ENCODE assay signal across 8 cellular contexts in genomic region chr19:12365094-12365371, GRCh38. TPM values are rescaled to one million over a fixed set of nuclear protein-coding genes. Genes with fewer than 3 reads are reported as not detected.
A peak's percentile ranks its signal among the peaks of the same experiment; 100 is the strongest.
DNase-seq lines count a peak whose midpoint lies in the region; ATAC-seq, FAIRE-seq and TF ChIP-seq lines count a peak whose summit lies in the region.

No MANE protein-coding gene starts in this region.

- peaks cover 1% of the 10 kb centered on the region for H3K27me3 Mint-ChIP-seq in activated CD4-positive, alpha-beta T cell treated with anti-CD3 and anti-CD28 coated beads, Interleukin-2, amount 10 ng/mL, durations not matched to agents 24 days and 14 days

- peak; percentile 58 for ATAC-seq in HepG2
- no peak for ATAC-seq in thoracic aorta (ENCODE audit: insufficient number of reproducible peaks, low FRiP score, low read depth)
- no peak for ATAC-seq in GM18867 (IDR thresholded peaks at IDR 0.05; ENCODE audit: unreplicated experiment)
- ATAC-seq in HG03342 (IDR thresholded peaks at IDR 0.05; ENCODE audit: unreplicated experiment) = no peak

- peaks cover 22% of the 10 kb centered on the region for H3K9me3 Mint-ChIP-seq in activated CD4-positive, alpha-beta T cell treated with anti-CD3 and anti-CD28 coated beads, Interleukin-2, amount 10 ng/mL, durations not matched to agents 24 days and 14 days

- H2AFZ ChIP-seq in HepG2 (ENCODE audit: low read length) = no peak overlapping the region

- H3K27me3 ChIP-seq in HepG2 (ENCODE audit: control insufficient read depth in 1 of 2, insufficient read depth in 2 of 2, low read length in 2 of 2) (no peaks in the 10 kb centered on the region), thoracic aorta (replicated peaks; ENCODE audit: insufficient read depth) (no peaks in the 10 kb centered on the region)

- TF ChIP-seq CTCF in HepG2 (CRISPR knock-in tag; IDR thresholded peaks at IDR 0.05) (no peak), thoracic aorta (IDR thresholded peaks at IDR 0.05) (no peak)

- TF ChIP-seq RAD21 in HepG2 (CRISPR knock-in tag; IDR thresholded peaks at IDR 0.05) = no peak

- H3K36me3 ChIP-seq in HepG2 (replicated peaks in 1 of 2; ENCODE audit: control insufficient read depth in 1 of 2, insufficient read depth in 2 of 2, low read length in 2 of 2) (no peaks in the 10 kb centered on the region), thoracic aorta (no peaks in the 10 kb centered on the region)

- H3K79me2 ChIP-seq in HepG2 (ENCODE audit: insufficient read depth, low read length) = no peaks in the 10 kb centered on the region

- CTCF ChIA-PET in HepG2 (lab: Yijun Ruan, JAX; ENCODE audit: low intra/inter-chr PET ratio, low total read pairs) = interaction anchor here (1.7 kb wide), 1 partner anchor 163 kb away, joined by 11 read pairs; no protein-coding TSS in a partner anchor

- H3K27ac ChIP-seq in HepG2 (ENCODE audit: extremely low read length, insufficient read depth, low read length) (peak overlapping the region; percentile 81), thoracic aorta (peak overlapping the region; percentile 83 to 88)

- H3K9ac ChIP-seq in HepG2 (ENCODE audit: insufficient read depth, low read depth, low read length) = peak overlapping the region; percentile 86

- WGBS in HepG2 (ENCODE audit: low lambda C conversion rate) = 0% methylated on average over 11 of the region's 19 CpGs

- POLR2A ChIA-PET in HepG2 (lab: Yijun Ruan, JAX) = interaction anchor here (0.6 to 4.2 kb wide), 21 partner anchors 9 to 598 kb away, joined by 3 to 79 read pairs (median 4); partner anchors contain the start of genes ZNF136, ZNF44, ZNF441 and ZNF443

- H3K4me3 ChIP-seq in HepG2 (replicated peaks in 1 of 3; ENCODE audit: insufficient read depth in 1 of 3, low read depth in 2 of 3, low read length in 3 of 3) = peak overlapping the region; percentile 75 to 90 (median 89)
- H3K4me3 ChIP-seq in thoracic aorta = peak overlapping the region; percentile 91

- H4K20me1 ChIP-seq in HepG2 (ENCODE audit: insufficient read depth, low read length) = no peaks in the 10 kb centered on the region

- intact Hi-C loops in activated CD4-positive, alpha-beta T cell treated with anti-CD3 and anti-CD28 coated beads, Interleukin-2, amount 10 ng/mL, durations not matched to agents 24 days and 14 days (cut with micrococcal nuclease) = loop anchor here (1.0 kb wide), 1 partner anchor 32 kb away; the partner anchor contains the start of gene ZNF563
- intact Hi-C loops in HepG2 (cut with micrococcal nuclease; ENCODE audit: unreplicated experiment) = loop anchor here (1.0 to 5.0 kb wide), 4 partner anchors 34 to 163 kb away; no protein-coding TSS in a partner anchor

- no TSS peak for BruUV-seq in HepG2 (replicated peaks; lab: Mats Ljungman, UMichigan)

- no peak for TF ChIP-seq POLR2A in HepG2 (IDR thresholded peaks at IDR 0.05; ENCODE audit: insufficient read depth in 1 of 2, low read depth in 2 of 2, low read length in 2 of 2)

- no peak overlapping the region for H3K27ac Mint-ChIP-seq in activated CD4-positive, alpha-beta T cell treated with anti-CD3 and anti-CD28 coated beads, Interleukin-2, amount 10 ng/mL, durations not matched to agents 24 days and 14 days

- DNase-seq in activated CD4-positive, alpha-beta T cell treated with anti-CD3 and anti-CD28 coated beads, Interleukin-2, amount 10 ng/mL, durations not matched to agents 24 days and 14 days = no peak
- DNase-seq in activated CD4-positive, alpha-beta T cell treated with anti-CD3 and anti-CD28 coated beads, Interleukin-2, amount 50 U/mL, for 4 hours = no peak
- DNase-seq in NCI-H1092 (lab: John Stamatoyannopoulos, UW) (peak; percentile 6), cerebellar cortex (ENCODE audit: low spot score) (peak; percentile 42), HepG2 (ENCODE audit: low spot score) (no peak), thoracic aorta (ENCODE audit: low spot score) (no peak)

- H3K9me3 ChIP-seq in HepG2 (ENCODE audit: low read length) (no peaks in the 10 kb centered on the region), thoracic aorta (no peaks in the 10 kb centered on the region)

- peak overlapping the region; percentile 93 for H3K4me3 Mint-ChIP-seq in activated CD4-positive, alpha-beta T cell treated with anti-CD3 and anti-CD28 coated beads, Interleukin-2, amount 10 ng/mL, durations not matched to agents 24 days and 14 days

- peaks cover 5% of the 10 kb centered on the region for H3K36me3 Mint-ChIP-seq in activated CD4-positive, alpha-beta T cell treated with anti-CD3 and anti-CD28 coated beads, Interleukin-2, amount 10 ng/mL, durations not matched to agents 24 days and 14 days (ENCODE audit: low read depth)

- in situ Hi-C loops in HepG2 (cut with HindIII; ENCODE audit: extremely low pct_ligation_motif_present, low pct_unique_long_range_greater_than_20kb) = loop anchor here (10.0 kb wide), 1 partner anchor 70 kb away; the partner anchor contains the start of gene ZNF44

- peaks cover 24% of the 10 kb centered on the region for H3K4me1 ChIP-seq in HepG2 (ENCODE audit: insufficient read depth, low read length)
- H3K4me1 ChIP-seq in thoracic aorta (ENCODE audit: control insufficient read depth in 1 of 2, low read depth in 2 of 2) = peaks cover 3 to 20% of the 10 kb centered on the region in 2 donors

- H3K4me1 Mint-ChIP-seq in activated CD4-positive, alpha-beta T cell treated with anti-CD3 and anti-CD28 coated beads, Interleukin-2, amount 10 ng/mL, durations not matched to agents 24 days and 14 days = peaks cover 14% of the 10 kb centered on the region

- no peak for FAIRE-seq in HepG2 (lab: Jason Lieb, UNC)

- no peak for TF ChIP-seq EP300 in HepG2 (IDR thresholded peaks at IDR 0.05; ENCODE audit: low read depth in 2 of 2, low read length in 2 of 2)
- TF ChIP-seq EP300 in HepG2 (CRISPR knock-in tag; IDR thresholded peaks at IDR 0.05; ENCODE audit: borderline replicate concordance) = no peak

- peak overlapping the region; percentile 94 for H3K4me2 ChIP-seq in HepG2 (ENCODE audit: low read depth, low read length)

RNA-seq across cellular contexts. Expression of gene ZNF442, which starts 0.5 kb away (rescaled TPM):
- total RNA-seq in activated CD4-positive, alpha-beta T cell treated with anti-CD3 and anti-CD28 coated beads, Interleukin-2, amount 10 ng/mL, durations not matched to agents 24 days and 14 days = 0.56 and 1.2 TPM in 2 replicates
- total RNA-seq in HepG2 (2016; rRNA removed; fragmentation: Illumina TruSeq; extraction: Trizol) (6.0 and 8.6 TPM in 2 replicates), thoracic aorta (10 to 100 TPM in 1 of 2 donors, under 1 TPM in 1; 0.81 to 11.1 TPM)
- total RNA-seq in HepG2 (2016; cell fraction: cytosol; rRNA removed; fragmentation: Illumina TruSeq; extraction: Trizol; ENCODE audit: low read depth) = 3.2 and 3.9 TPM in 2 replicates
- total RNA-seq in HepG2 (2016; cell fraction: insoluble cytoplasmic fraction; rRNA removed; fragmentation: Illumina TruSeq; extraction: Trizol) = 6.0 and 8.5 TPM in 2 replicates
- total RNA-seq in HepG2 (2016; cell fraction: membrane; rRNA removed; fragmentation: Illumina TruSeq; extraction: Trizol) = 4.6 and 5.1 TPM in 2 replicates
- 3.7 and 5.1 TPM in 2 replicates for total RNA-seq in HepG2 (2016; cell fraction: nucleus; rRNA removed; fragmentation: Illumina TruSeq; extraction: Trizol)
- 0.57 and 1.0 TPM in 2 replicates for polyA plus RNA-seq in HepG2 (2011; rRNA removed)
- polyA plus RNA-seq in HepG2 (2011; cell fraction: cytosol; rRNA removed) = 0.21 and 0.63 TPM in 2 replicates
- 0.73 and 0.82 TPM in 2 replicates for polyA plus RNA-seq in HepG2 (2011; cell fraction: nucleus; rRNA removed)
- 0.76 and 0.89 TPM in 2 replicates for polyA plus RNA-seq in HepG2 (2012)
- 0.09 and 0.19 TPM in 2 replicates for polyA plus RNA-seq in HepG2 (2016; cell fraction: cytosol; fragmentation: Illumina TruSeq; extraction: Trizol; ENCODE audit: low read depth)
- polyA plus RNA-seq in HepG2 (2016; cell fraction: insoluble cytoplasmic fraction; fragmentation: Illumina TruSeq; extraction: Trizol; ENCODE audit: low read depth) = 3.2 and 3.4 TPM in 2 replicates
- 0.40 and 0.74 TPM in 2 replicates for polyA plus RNA-seq in HepG2 (2016; cell fraction: membrane; fragmentation: Illumina TruSeq; extraction: Trizol; ENCODE audit: low read depth)
- 3.1 and 5.2 TPM in 2 replicates for polyA plus RNA-seq in HepG2 (2016; cell fraction: nucleus; fragmentation: Illumina TruSeq; extraction: Trizol; ENCODE audit: insufficient read depth, low read depth)
- polyA minus RNA-seq in HepG2 (2011; rRNA and poly(A)+ RNA removed; ENCODE audit: low replicate concordance) = 0.48 TPM in 1 of 2 replicates, not detected in the other
- polyA minus RNA-seq in HepG2 (2011; cell fraction: cytosol; rRNA and poly(A)+ RNA removed) = 1.4 and 2.9 TPM in 2 replicates
- 2.2 and 3.0 TPM in 2 replicates for polyA minus RNA-seq in HepG2 (2011; cell fraction: nucleus; rRNA and poly(A)+ RNA removed)

RNA-seq across cellular contexts. Expression of gene ZNF563, which starts 31.6 kb away (rescaled TPM):
- total RNA-seq in activated CD4-positive, alpha-beta T cell treated with anti-CD3 and anti-CD28 coated beads, Interleukin-2, amount 10 ng/mL, durations not matched to agents 24 days and 14 days = 2.9 and 3.0 TPM in 2 replicates
- total RNA-seq in HepG2 (2016; rRNA removed; fragmentation: Illumina TruSeq; extraction: Trizol) (19.5 and 26.3 TPM in 2 replicates), thoracic aorta (1 to 10 TPM; 3.1 to 7.9 TPM)
- total RNA-seq in HepG2 (2016; cell fraction: cytosol; rRNA removed; fragmentation: Illumina TruSeq; extraction: Trizol; ENCODE audit: low read depth) = 4.8 and 5.3 TPM in 2 replicates
- total RNA-seq in HepG2 (2016; cell fraction: insoluble cytoplasmic fraction; rRNA removed; fragmentation: Illumina TruSeq; extraction: Trizol) = 18.3 and 25.3 TPM in 2 replicates
- total RNA-seq in HepG2 (2016; cell fraction: membrane; rRNA removed; fragmentation: Illumina TruSeq; extraction: Trizol) = 6.5 and 9.3 TPM in 2 replicates
- total RNA-seq in HepG2 (2016; cell fraction: nucleus; rRNA removed; fragmentation: Illumina TruSeq; extraction: Trizol) = 11.4 and 13.5 TPM in 2 replicates
- polyA plus RNA-seq in HepG2 (2011; rRNA removed) = 7.1 and 7.5 TPM in 2 replicates
- 4.2 and 5.3 TPM in 2 replicates for polyA plus RNA-seq in HepG2 (2011; cell fraction: cytosol; rRNA removed)
- polyA plus RNA-seq in HepG2 (2011; cell fraction: nucleus; rRNA removed) = 5.2 and 5.7 TPM in 2 replicates
- 5.2 and 6.9 TPM in 2 replicates for polyA plus RNA-seq in HepG2 (2012)
- 1.2 and 1.7 TPM in 2 replicates for polyA plus RNA-seq in HepG2 (2016; cell fraction: cytosol; fragmentation: Illumina TruSeq; extraction: Trizol; ENCODE audit: low read depth)
- polyA plus RNA-seq in HepG2 (2016; cell fraction: insoluble cytoplasmic fraction; fragmentation: Illumina TruSeq; extraction: Trizol; ENCODE audit: low read depth) = 19.8 and 21.0 TPM in 2 replicates
- polyA plus RNA-seq in HepG2 (2016; cell fraction: membrane; fragmentation: Illumina TruSeq; extraction: Trizol; ENCODE audit: low read depth) = 2.4 and 2.5 TPM in 2 replicates
- 7.9 and 14.1 TPM in 2 replicates for polyA plus RNA-seq in HepG2 (2016; cell fraction: nucleus; fragmentation: Illumina TruSeq; extraction: Trizol; ENCODE audit: insufficient read depth, low read depth)
- 6.6 TPM in 1 of 2 replicates, not detected in the other for polyA minus RNA-seq in HepG2 (2011; rRNA and poly(A)+ RNA removed; ENCODE audit: low replicate concordance)
- 6.7 and 7.1 TPM in 2 replicates for polyA minus RNA-seq in HepG2 (2011; cell fraction: cytosol; rRNA and poly(A)+ RNA removed)
- polyA minus RNA-seq in HepG2 (2011; cell fraction: nucleus; rRNA and poly(A)+ RNA removed) = 17.3 and 20.3 TPM in 2 replicates

RNA-seq across cellular contexts. Expression of gene ZNF799, which starts 36.0 kb away (rescaled TPM):
- 3.9 and 4.0 TPM in 2 replicates for total RNA-seq in activated CD4-positive, alpha-beta T cell treated with anti-CD3 and anti-CD28 coated beads, Interleukin-2, amount 10 ng/mL, durations not matched to agents 24 days and 14 days
- total RNA-seq in HepG2 (2016; rRNA removed; fragmentation: Illumina TruSeq; extraction: Trizol) (17.9 and 27.0 TPM in 2 replicates), thoracic aorta (1 to 10 TPM; 6.8 to 7.6 TPM)
- total RNA-seq in HepG2 (2016; cell fraction: cytosol; rRNA removed; fragmentation: Illumina TruSeq; extraction: Trizol; ENCODE audit: low read depth) = 4.5 and 5.5 TPM in 2 replicates
- total RNA-seq in HepG2 (2016; cell fraction: insoluble cytoplasmic fraction; rRNA removed; fragmentation: Illumina TruSeq; extraction: Trizol) = 17.8 and 28.0 TPM in 2 replicates
- 10.2 and 12.9 TPM in 2 replicates for total RNA-seq in HepG2 (2016; cell fraction: membrane; rRNA removed; fragmentation: Illumina TruSeq; extraction: Trizol)
- total RNA-seq in HepG2 (2016; cell fraction: nucleus; rRNA removed; fragmentation: Illumina TruSeq; extraction: Trizol) = 17.5 and 19.9 TPM in 2 replicates
- polyA plus RNA-seq in HepG2 (2011; rRNA removed) = 4.7 and 7.7 TPM in 2 replicates
- 2.5 and 3.3 TPM in 2 replicates for polyA plus RNA-seq in HepG2 (2011; cell fraction: cytosol; rRNA removed)
- 4.9 and 6.2 TPM in 2 replicates for polyA plus RNA-seq in HepG2 (2011; cell fraction: nucleus; rRNA removed)
- polyA plus RNA-seq in HepG2 (2012) = 5.2 and 5.9 TPM in 2 replicates
- 0.52 and 0.70 TPM in 2 replicates for polyA plus RNA-seq in HepG2 (2016; cell fraction: cytosol; fragmentation: Illumina TruSeq; extraction: Trizol; ENCODE audit: low read depth)
- 13.3 and 14.1 TPM in 2 replicates for polyA plus RNA-seq in HepG2 (2016; cell fraction: insoluble cytoplasmic fraction; fragmentation: Illumina TruSeq; extraction: Trizol; ENCODE audit: low read depth)
- polyA plus RNA-seq in HepG2 (2016; cell fraction: membrane; fragmentation: Illumina TruSeq; extraction: Trizol; ENCODE audit: low read depth) = 1.5 and 1.7 TPM in 2 replicates
- 17.2 and 18.4 TPM in 2 replicates for polyA plus RNA-seq in HepG2 (2016; cell fraction: nucleus; fragmentation: Illumina TruSeq; extraction: Trizol; ENCODE audit: insufficient read depth, low read depth)
- 1.4 and 4.5 TPM in 2 replicates for polyA minus RNA-seq in HepG2 (2011; rRNA and poly(A)+ RNA removed; ENCODE audit: low replicate concordance)
- polyA minus RNA-seq in HepG2 (2011; cell fraction: cytosol; rRNA and poly(A)+ RNA removed) = 6.2 and 6.7 TPM in 2 replicates
- polyA minus RNA-seq in HepG2 (2011; cell fraction: nucleus; rRNA and poly(A)+ RNA removed) = 22.3 and 26.4 TPM in 2 replicates

Comparison
In these comparisons a context has a peak if more than half of its experiments do, and no peak if none do; other contexts are left out.
1. DNase-seq: peak in NCI-H1092 (single experiment) and cerebellar cortex (single experiment); none in activated CD4-positive, alpha-beta T cell treated with anti-CD3 and anti-CD28 coated beads, Interleukin-2, amount 10 ng/mL, durations not matched to agents 24 days and 14 days (single experiment), activated CD4-positive, alpha-beta T cell treated with anti-CD3 and anti-CD28 coated beads, Interleukin-2, amount 50 U/mL, for 4 hours (0 of 2), HepG2 (single experiment) and thoracic aorta (single experiment).